17 cellular contexts compared by ENCODE assay signal in genomic region chr11:76935030-76935429, GRCh38.
DNase-seq lines count a peak whose midpoint lies in the region; ATAC-seq, FAIRE-seq and TF ChIP-seq lines count a peak whose summit lies in the region.
"Had no signal": no experiment of that assay in that cellular context is flagged by ENCODE, and none has a peak within 500 bp of the region (broad histone marks: within the 10 kb centered on the region; RNA-seq: fewer than 3 reads in every experiment).

No MANE protein-coding gene starts in this region.

- H3K27ac Mint-ChIP-seq in GM23338, result no peak overlapping the region
- no peak overlapping the region for H3K27ac Mint-ChIP-seq in activated T-cell treated with anti-CD3 and anti-CD28 coated beads, Interleukin-2, amount 50 U/mL, for 72 hours

- H3K27me3 Mint-ChIP-seq in GM23338 (ENCODE audit: insufficient read depth, low read depth, poor library complexity), result no peaks in the 10 kb centered on the region
- no peaks in the 10 kb centered on the region for H3K27me3 Mint-ChIP-seq in activated T-cell treated with anti-CD3 and anti-CD28 coated beads, Interleukin-2, amount 50 U/mL, for 72 hours (ENCODE audit: low read depth)

- H3K4me1 ChIP-seq in A549 (peaks cover 15% of the 10 kb centered on the region), GM23338 (ENCODE audit: insufficient read depth) (no peaks in the 10 kb centered on the region), adipocyte (ENCODE audit: control insufficient read depth, insufficient read depth, low read length) (no peaks in the 10 kb centered on the region)

- POLR2A ChIA-PET in A549 (lab: Yijun Ruan, JAX), result no interaction called here

- WGBS in A549 (ENCODE audit: missing lambda C conversion rate), result 86% methylated on average over 3 of the region's 3 CpGs

- CTCF ChIA-PET in A549 (lab: Yijun Ruan, JAX), result no interaction called here

- no peak overlapping the region for H3K9ac ChIP-seq in adipocyte (ENCODE audit: low read length)

- no peak for TF ChIP-seq CTCF in A549 (IDR thresholded peaks at IDR 0.05)
- no peak for TF ChIP-seq CTCF in GM23338 (conservative IDR thresholded peaks at IDR 0.05; ENCODE audit: low read depth in 2 of 2)
- TF ChIP-seq CTCF in fibroblast of mammary gland (conservative IDR thresholded peaks at IDR 0.05; ENCODE audit: control insufficient read depth, insufficient read depth, low read depth, low read length), result no peak

- no peak overlapping the region for H3K4me3 ChIP-seq in A549
- H3K4me3 ChIP-seq in GM23338, result no peak overlapping the region
- peak overlapping the region; percentile 33 for H3K4me3 ChIP-seq in adipocyte (ENCODE audit: low read length)
- H3K4me3 ChIP-seq in fibroblast of mammary gland (ENCODE audit: control insufficient read depth, low read depth, low read length), result no peak overlapping the region
- H3K4me3 ChIP-seq: MG63 had no signal

- H3K4me2 ChIP-seq in A549 (no peak overlapping the region), GM23338 (no peak overlapping the region)

- no peaks in the 10 kb centered on the region for H3F3A ChIP-seq in GM23338 (replicated peaks; ENCODE audit: low read depth)

- no peak for ATAC-seq in A549
- no peak for ATAC-seq in GM23338
- no peak for ATAC-seq in HG02678 (IDR thresholded peaks at IDR 0.05; ENCODE audit: unreplicated experiment)
- no peak for ATAC-seq in activated T-cell treated with anti-CD3 and anti-CD28 coated beads, Interleukin-2, amount 50 U/mL, for 72 hours (replicated peaks in 1 of 2)
- no peak for ATAC-seq in GM18517 (IDR thresholded peaks at IDR 0.05; ENCODE audit: unreplicated experiment)

- H3K9me3 ChIP-seq in A549 (peaks cover 17% of the 10 kb centered on the region), adipocyte (ENCODE audit: control insufficient read depth, low read length) (peaks cover 19% of the 10 kb centered on the region)

- no peak for FAIRE-seq in A549 (lab: Jason Lieb, UNC)

- TF ChIP-seq RAD21 in A549 (conservative IDR thresholded peaks at IDR 0.05 in 1 of 2, IDR thresholded peaks at IDR 0.05 in 1 of 2), result no peak

- no peaks in the 10 kb centered on the region for H4K20me1 ChIP-seq in GM23338 (replicated peaks; ENCODE audit: insufficient read depth)

- H3K36me3 Mint-ChIP-seq in GM23338 (ENCODE audit: low read depth), result peaks cover 44% of the 10 kb centered on the region
- H3K36me3 Mint-ChIP-seq in activated T-cell treated with anti-CD3 and anti-CD28 coated beads, Interleukin-2, amount 50 U/mL, for 72 hours (ENCODE audit: insufficient read depth in 2 of 2), result peaks cover 1 to 17% of the 10 kb centered on the region in 2 donors

- no peaks in the 10 kb centered on the region for H3K4me1 Mint-ChIP-seq in GM23338
- no peaks in the 10 kb centered on the region for H3K4me1 Mint-ChIP-seq in activated T-cell treated with anti-CD3 and anti-CD28 coated beads, Interleukin-2, amount 50 U/mL, for 72 hours (ENCODE audit: low read depth)

- H3K9me3 Mint-ChIP-seq in GM23338, result peaks cover 32% of the 10 kb centered on the region
- H3K9me3 Mint-ChIP-seq in activated T-cell treated with anti-CD3 and anti-CD28 coated beads, Interleukin-2, amount 50 U/mL, for 72 hours, result peaks cover 0 to 3% of the 10 kb centered on the region in 2 donors

- peaks cover 18% of the 10 kb centered on the region for H3K36me3 ChIP-seq in GM23338 (ENCODE audit: insufficient read depth)
- peaks cover 32% of the 10 kb centered on the region for H3K36me3 ChIP-seq in adipocyte (ENCODE audit: control insufficient read depth, insufficient read depth, low read length, severe bottlenecking)

- H3K4me3 Mint-ChIP-seq in GM23338, result no peak overlapping the region
- no peak overlapping the region for H3K4me3 Mint-ChIP-seq in activated T-cell treated with anti-CD3 and anti-CD28 coated beads, Interleukin-2, amount 50 U/mL, for 72 hours

- TF ChIP-seq POLR2A in A549 (IDR thresholded peaks at IDR 0.05; ENCODE audit: low read length), result no peak

- TF ChIP-seq EP300 in A549 (IDR thresholded peaks at IDR 0.05), result no peak

- H3K79me2 ChIP-seq in GM23338 (replicated peaks; ENCODE audit: insufficient read depth), result no peaks in the 10 kb centered on the region

- H2AFZ ChIP-seq in GM23338, result no peak overlapping the region

- no peaks in the 10 kb centered on the region for H3K9me2 ChIP-seq in GM23338 (ENCODE audit: insufficient read depth)

- DNase-seq in A549 (ENCODE audit: low read depth in 1 of 2, low spot score in 1 of 2), result peak in 1 of 2 experiments; percentile 31
- DNase-seq in GM23338 (ENCODE audit: low spot score), result peak; percentile 49
- peak; percentile 4 for DNase-seq in adipocyte (ENCODE audit: low read depth)
- peak; percentile 9 for DNase-seq in fibroblast of mammary gland (ENCODE audit: low read depth)
- DNase-seq in activated T-cell treated with anti-CD3 and anti-CD28 coated beads, Interleukin-2, amount 50 U/mL, for 72 hours, result no peak
- no peak for DNase-seq in COLO668 (lab: John Stamatoyannopoulos, UW; ENCODE audit: unreplicated experiment)
- DNase-seq: Caco-2, DMS79, MG63, NCI-H1092, NCI-H1694, NCI-H2107, NCI-H446 treated with DMSO at 0.1 percent for 48 hours, NCI-H748 treated with DMSO at 0.1 percent for 48 hours, SW 1271 had no signal

- H3K27me3 ChIP-seq in GM23338 (ENCODE audit: insufficient read depth), result no peaks in the 10 kb centered on the region
- no peaks in the 10 kb centered on the region for H3K27me3 ChIP-seq in adipocyte (replicated peaks; ENCODE audit: control insufficient read depth, insufficient read depth, low read length)
- H3K27me3 ChIP-seq: MG63 had no signal

- H3K27ac ChIP-seq in A549 (no peak overlapping the region), GM23338 (ENCODE audit: low read depth) (no peak overlapping the region)

TF ChIP-seq in A549, 52 proteins besides CTCF, POLR2A, EP300 and RAD21:
- peak; percentile 57; the same call in 1 of the 2 replicates for TF ChIP-seq HDAC2 (IDR thresholded peaks at IDR 0.05)
- TF ChIP-seq SMC3 (IDR thresholded peaks at IDR 0.05), result no peak

TF ChIP-seq in GM23338, 12 proteins besides CTCF, POLR2A, EP300 and RAD21 (continues in another document):
- TF ChIP-seq JUNB (IDR thresholded peaks at IDR 0.05; ENCODE audit: unreplicated experiment) (no peak), ZNF114 (CRISPR knock-in tag; IDR thresholded peaks at IDR 0.05) (no peak), EZH2 (IDR thresholded peaks at IDR 0.05; ENCODE audit: low read depth, unreplicated experiment) (no peak), ZNF462 (CRISPR knock-in tag; IDR thresholded peaks at IDR 0.05) (no peak), NANOG (IDR thresholded peaks at IDR 0.05; ENCODE audit: borderline replicate concordance) (no peak)

Comparison
In these comparisons a context has a peak if more than half of its experiments do, and no peak if none do; other contexts are left out.
1. DNase-seq: peak in GM23338 (single experiment), adipocyte (single experiment) and fibroblast of mammary gland (single experiment); none in activated T-cell treated with anti-CD3 and anti-CD28 coated beads, Interleukin-2, amount 50 U/mL, for 72 hours (0 of 2) and COLO668 (single experiment).